Comparison of ENCODE assay signal across 8 cellular contexts in genomic region chr16:2867661-2867986, GRCh38. TPM values are rescaled to one million over a fixed set of nuclear protein-coding genes. Genes with fewer than 3 reads are reported as not detected.
A peak's percentile ranks its signal among the peaks of the same experiment; 100 is the strongest.
DNase-seq lines count a peak whose midpoint lies in the region; ATAC-seq and TF ChIP-seq lines count a peak whose summit lies in the region.

No MANE protein-coding gene starts in this region.

- ATAC-seq in heart left ventricle (no peak), body of pancreas (no peak), memory B cell (ENCODE audit: low read depth) (no peak), upper lobe of left lung (ENCODE audit: low FRiP score in 2 of 2) (no peak), GM18867 (IDR thresholded peaks at IDR 0.05; ENCODE audit: unreplicated experiment) (no peak), HG03280 (IDR thresholded peaks at IDR 0.05; ENCODE audit: unreplicated experiment) (no peak)

- peak overlapping the region; percentile 88 for H3K4me3 Mint-ChIP-seq in memory B cell

- H3K4me1 Mint-ChIP-seq in memory B cell, result peaks cover 5% of the 10 kb centered on the region

- no peaks in the 10 kb centered on the region for H3K36me3 Mint-ChIP-seq in memory B cell

- H3K4me1 ChIP-seq in heart left ventricle (peaks cover 0 to 16% (median 3%) of the 10 kb centered on the region in 12 donors), body of pancreas (peaks cover 13% of the 10 kb centered on the region), upper lobe of left lung (peaks cover 5 to 13% (median 7%) of the 10 kb centered on the region in 4 donors)

- TF ChIP-seq CTCF in heart left ventricle (IDR thresholded peaks at IDR 0.05), result no peak
- no peak for TF ChIP-seq CTCF in body of pancreas (IDR thresholded peaks at IDR 0.05)
- no peak for TF ChIP-seq CTCF in upper lobe of left lung (IDR thresholded peaks at IDR 0.05)

- TF ChIP-seq EP300 in upper lobe of left lung (IDR thresholded peaks at IDR 0.05), result no peak

- peak overlapping the region; percentile 88 to 98 (median 94) for H3K27ac ChIP-seq in heart left ventricle
- H3K27ac ChIP-seq in body of pancreas, result peak overlapping the region; percentile 73 to 94 (median 90)
- H3K27ac ChIP-seq in upper lobe of left lung, result peak overlapping the region; percentile 88 to 97 (median 94)

- no peaks in the 10 kb centered on the region for H3K36me3 ChIP-seq in heart left ventricle
- no peaks in the 10 kb centered on the region for H3K36me3 ChIP-seq in body of pancreas (replicated peaks in 1 of 2; ENCODE audit: insufficient read depth in 1 of 2, low read depth in 2 of 2)
- no peaks in the 10 kb centered on the region for H3K36me3 ChIP-seq in upper lobe of left lung

- WGBS in heart left ventricle, 4 donors, result 27 to 55% (median 44%) methylated on average over 8 of the region's 8 CpGs
- 11 to 32% methylated on average over 8 of the region's 8 CpGs for whole genome bisulfite sequencing in body of pancreas, 2 donors
- WGBS in upper lobe of left lung, 2 donors, result 59% methylated on average over 8 of the region's 8 CpGs

- H3K27ac Mint-ChIP-seq in memory B cell, result peak overlapping the region; percentile 87

- DNase-seq in heart left ventricle (peak in 1 of 5 donors; percentile 45), cardiac septum (ENCODE audit: low spot score) (no peak), body of pancreas (no peak), memory B cell (ENCODE audit: low spot score in 2 of 2) (no peak), upper lobe of left lung (peak in 1 of 2 donors; percentile 42), DMS153 treated with DMSO at 0.1 percent for 48 hours (lab: John Stamatoyannopoulos, UW; ENCODE audit: unreplicated experiment) (no peak)

- TF ChIP-seq POLR2A in heart left ventricle (IDR thresholded peaks at IDR 0.05), result no peak
- TF ChIP-seq POLR2A in body of pancreas (IDR thresholded peaks at IDR 0.05), result no peak
- no peak for TF ChIP-seq POLR2A in upper lobe of left lung (IDR thresholded peaks at IDR 0.05)

- intact Hi-C loops in heart left ventricle (cut with DNase I), result loop anchor here in 1 of 10 donors (10.0 kb wide), 1 partner anchor 83 kb away; the partner anchor contains the start of gene PRSS33
- intact Hi-C loops in cardiac septum (cut with DNase I), result loop anchor here (5.0 to 10.0 kb wide), 3 partner anchors 45 to 143 kb away; partner anchors contain the start of genes ELOB, FLYWCH1 and PRSS27
- intact Hi-C loops in body of pancreas (cut with DNase I), result no loop called here

- H3K27me3 ChIP-seq in heart left ventricle, result peaks cover 0 to 22% (median 0%) of the 10 kb centered on the region in 9 donors
- no peaks in the 10 kb centered on the region for H3K27me3 ChIP-seq in body of pancreas
- H3K27me3 ChIP-seq in upper lobe of left lung, result no peaks in the 10 kb centered on the region

- no peaks in the 10 kb centered on the region for H3K9me3 Mint-ChIP-seq in memory B cell

- H3K4me3 ChIP-seq in heart left ventricle, result peak overlapping the region; percentile 47 to 84 (median 72)
- H3K4me3 ChIP-seq in body of pancreas, result peak overlapping the region in 1 of 2 donors; percentile 21
- H3K4me3 ChIP-seq in upper lobe of left lung, result peak overlapping the region; percentile 42 to 74 (median 54)

- H3K27me3 Mint-ChIP-seq in memory B cell, result peaks cover 8% of the 10 kb centered on the region

- H3K9me3 ChIP-seq in heart left ventricle, result no peaks in the 10 kb centered on the region
- no peaks in the 10 kb centered on the region for H3K9me3 ChIP-seq in body of pancreas
- H3K9me3 ChIP-seq in upper lobe of left lung, result no peaks in the 10 kb centered on the region

RNA-seq across cellular contexts. Expression of gene PRSS22, which starts 9.7 kb away (rescaled TPM):
- not detected for total RNA-seq in heart left ventricle
- polyA plus RNA-seq in heart left ventricle, result not detected
- not detected for total RNA-seq in cardiac septum
- 10 to 100 TPM in 1 of 2 donors, 1 to 10 TPM in 1; 3.6 to 19.4 TPM for total RNA-seq in body of pancreas
- total RNA-seq in upper lobe of left lung, result 10 to 100 TPM in 5 of 6 donors, 1 to 10 TPM in 1; 9.3 to 24.8 (median 16.6) TPM

RNA-seq across cellular contexts. Expression of gene FLYWCH2, which starts 15.4 kb away (rescaled TPM):
- total RNA-seq in heart left ventricle, result 10 to 100 TPM; 20.1 to 64.1 (median 22.6) TPM
- 10 to 100 TPM; 35.3 to 53.4 TPM for polyA plus RNA-seq in heart left ventricle
- 20.8 TPM for total RNA-seq in cardiac septum
- 10 to 100 TPM; 23.6 to 49.1 TPM for total RNA-seq in body of pancreas
- total RNA-seq in upper lobe of left lung, result 10 to 100 TPM; 31.2 to 70.1 (median 39.7) TPM

RNA-seq across cellular contexts. Expression of gene ZG16B, which starts 37.5 kb away (rescaled TPM):
- total RNA-seq in heart left ventricle, result 1 to 10 TPM in 1 of 9 donors, under 1 TPM in 1, not detected in 7; 0.50 to 3.0 TPM
- polyA plus RNA-seq in heart left ventricle, result not detected
- total RNA-seq in cardiac septum, result not detected
- total RNA-seq in body of pancreas, result not detected
- 1 to 10 TPM in 2 of 6 donors, under 1 TPM in 1, not detected in 3; 0.69 to 2.0 (median 1.2) TPM for total RNA-seq in upper lobe of left lung

RNA-seq across cellular contexts. Expression of gene FLYWCH1, which starts 44.1 kb away (rescaled TPM):
- 10 to 100 TPM; 26.3 to 48.4 (median 34.2) TPM for total RNA-seq in heart left ventricle
- polyA plus RNA-seq in heart left ventricle, result 10 to 100 TPM; 28.3 to 29.1 TPM
- 43.5 TPM for total RNA-seq in cardiac septum
- total RNA-seq in body of pancreas, result 10 to 100 TPM; 24.6 to 53.7 TPM
- 100 to 1,000 TPM in 1 of 6 donors, 10 to 100 TPM in 5; 19.3 to 162 (median 43.4) TPM for total RNA-seq in upper lobe of left lung

RNA-seq across cellular contexts. Expression of gene PRSS21, which starts 50.6 kb away (rescaled TPM):
- total RNA-seq in heart left ventricle (not detected), cardiac septum (not detected), body of pancreas (1 to 10 TPM in 1 of 2 donors, under 1 TPM in 1; 0.66 to 1.6 TPM), upper lobe of left lung (10 to 100 TPM in 3 of 6 donors, 1 to 10 TPM in 2, not detected in 1; 1.2 to 16.2 (median 14.5) TPM)
- not detected for polyA plus RNA-seq in heart left ventricle
